Comparison of ENCODE assay signal across 22 cellular contexts in the genomic region with DNA sequence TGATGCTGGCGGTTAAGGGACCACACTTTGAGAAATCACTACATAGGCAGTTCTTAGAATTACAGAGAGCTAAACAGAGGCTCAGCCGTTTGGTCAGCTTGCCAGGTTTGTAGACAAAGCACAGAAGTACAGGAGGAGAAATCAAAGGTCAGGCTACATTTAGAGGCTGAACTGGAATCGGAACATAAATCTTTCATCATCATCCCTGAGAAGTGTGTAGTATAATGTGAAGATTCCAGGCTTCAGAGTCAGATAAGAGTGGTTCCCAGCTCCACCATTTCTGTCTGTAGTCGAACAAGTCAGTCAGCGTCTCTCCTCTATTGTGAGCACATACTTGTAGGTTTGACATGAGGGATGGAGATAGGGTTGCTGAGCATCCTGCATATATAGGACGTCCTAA.
"Had no signal": no experiment of that assay in that cellular context is flagged by ENCODE, and none has a peak within 500 bp of the region (broad histone marks: within the 10 kb centered on the region; RNA-seq: fewer than 3 reads in every experiment).

No MANE protein-coding gene starts in this region.

- DNase-seq: activated CD4-positive, alpha-beta T cell treated with anti-CD3 and anti-CD28 coated beads for 36 hours; activated CD4-positive, alpha-beta T cell treated with anti-CD3 and anti-CD28 coated beads, Interleukin-2, amount 50 U/mL, for 4 hours; activated CD4-positive, CD25-positive, alpha-beta regulatory T cell; activated naive CD4-positive, alpha-beta T cell treated with Interleukin-2 at 50 U/mL for 16 hours; activated T-cell treated with anti-CD3 and anti-CD28 coated beads for 4 hours; activated T-cell treated with anti-CD3 and anti-CD28 coated beads, Interleukin-2, amount 50 U/mL, for 72 hours; aorta; body of pancreas; cortex of kidney; effector memory CD8-positive, alpha-beta T cell; foreskin keratinocyte; heart right ventricle; mucosa of descending colon; posterior cingulate gyrus; right cardiac atrium; stimulated activated CD4-positive, alpha-beta T cell treated with anti-CD3 and anti-CD28 coated beads, Interleukin-2, amount 100 ng/mL, for 48 hours; stimulated activated naive CD4-positive, alpha-beta T cell treated with Interleukin-2 at 50 U/mL for 16 hours had no signal

- H3K27ac Mint-ChIP-seq: activated CD4-positive, alpha-beta T cell treated with anti-CD3 and anti-CD28 coated beads for 36 hours; activated naive CD8-positive, alpha-beta T cell; activated T-cell treated with anti-CD3 and anti-CD28 coated beads, Interleukin-2, amount 50 U/mL, for 72 hours; effector memory CD8-positive, alpha-beta T cell; natural killer cell treated with Interleukin-12 subunit alpha and Interleukin-12 subunit beta and Interleukin-15 and Interleukin-18, amount 100 ng/mL, for 72 hours; T-helper 2 cell treated with Interferon-gamma antibody and Interleukin-4, amounts not matched to agents 5 μg/mL and 100 μg/mL, for 36 hours had no signal

- H3K9me3 ChIP-seq: body of pancreas, heart right ventricle, mucosa of descending colon, tibial nerve had no signal

- H3K27ac ChIP-seq: body of pancreas, foreskin keratinocyte, heart right ventricle, tibial nerve had no signal

- ATAC-seq: activated CD4-positive, alpha-beta T cell treated with anti-CD3 and anti-CD28 coated beads for 36 hours; activated T-cell treated with anti-CD3 and anti-CD28 coated beads, Interleukin-2, amount 50 U/mL, for 72 hours; body of pancreas; effector memory CD8-positive, alpha-beta T cell; foreskin keratinocyte; heart right ventricle; mucosa of descending colon; natural killer cell treated with Interleukin-12 subunit alpha and Interleukin-12 subunit beta and Interleukin-15 and Interleukin-18, amount 100 ng/mL, for 72 hours; right cardiac atrium had no signal

- H3K9me3 Mint-ChIP-seq: activated T-cell treated with anti-CD3 and anti-CD28 coated beads, Interleukin-2, amount 50 U/mL, for 72 hours; effector memory CD8-positive, alpha-beta T cell; natural killer cell treated with Interleukin-12 subunit alpha and Interleukin-12 subunit beta and Interleukin-15 and Interleukin-18, amount 100 ng/mL, for 72 hours; T-helper 2 cell treated with Interferon-gamma antibody and Interleukin-4, amounts not matched to agents 5 μg/mL and 100 μg/mL, for 36 hours had no signal

- H3K36me3 Mint-ChIP-seq: activated naive CD8-positive, alpha-beta T cell had no signal

- H3K4me1 Mint-ChIP-seq: activated CD4-positive, alpha-beta T cell treated with anti-CD3 and anti-CD28 coated beads for 36 hours had no signal

- H3K4me3 ChIP-seq: body of pancreas, heart right ventricle, lung, mucosa of descending colon, tibial nerve had no signal

- H3K36me3 ChIP-seq: tibial nerve had no signal

- H3K27me3 Mint-ChIP-seq: activated CD4-positive, alpha-beta T cell treated with anti-CD3 and anti-CD28 coated beads for 36 hours; activated naive CD8-positive, alpha-beta T cell; effector memory CD8-positive, alpha-beta T cell; natural killer cell treated with Interleukin-12 subunit alpha and Interleukin-12 subunit beta and Interleukin-15 and Interleukin-18, amount 100 ng/mL, for 72 hours had no signal

- H3K27me3 ChIP-seq: body of pancreas, foreskin keratinocyte, heart right ventricle, tibial nerve had no signal

- H3K4me1 ChIP-seq: body of pancreas, foreskin keratinocyte had no signal

- H3K4me3 Mint-ChIP-seq: activated CD4-positive, alpha-beta T cell treated with anti-CD3 and anti-CD28 coated beads for 36 hours; activated naive CD8-positive, alpha-beta T cell; activated T-cell treated with anti-CD3 and anti-CD28 coated beads, Interleukin-2, amount 50 U/mL, for 72 hours; effector memory CD8-positive, alpha-beta T cell; natural killer cell treated with Interleukin-12 subunit alpha and Interleukin-12 subunit beta and Interleukin-15 and Interleukin-18, amount 100 ng/mL, for 72 hours; T-helper 2 cell treated with Interferon-gamma antibody and Interleukin-4, amounts not matched to agents 5 μg/mL and 100 μg/mL, for 36 hours had no signal
